Comparison of ENCODE assay signal across 8 cellular contexts in genomic region chr3:137032465-137033120, GRCh38.
DNase-seq lines count a peak whose midpoint lies in the region; ATAC-seq and TF ChIP-seq lines count a peak whose summit lies in the region.

No MANE protein-coding gene starts in this region.

- no TSS peak for BruUV-seq in Calu3 (replicated peaks; lab: Mats Ljungman, UMichigan)
- BruUV-seq in PC-3 (replicated peaks; lab: Mats Ljungman, UMichigan), result no TSS peak

- no peaks in the 10 kb centered on the region for H3K9me2 ChIP-seq in PC-3 (replicated peaks; ENCODE audit: low read length)

- H3K36me3 ChIP-seq in PC-3 (ENCODE audit: low read depth, low read length), result no peaks in the 10 kb centered on the region

- peaks cover 7% of the 10 kb centered on the region for H3K27me3 Mint-ChIP-seq in Calu3 (ENCODE audit: unreplicated experiment)
- peaks cover 46% of the 10 kb centered on the region for H3K27me3 Mint-ChIP-seq in nephron (ENCODE audit: low read depth)

- H3K36me3 Mint-ChIP-seq in Calu3 (ENCODE audit: insufficient read depth, unreplicated experiment) (peaks cover 7% of the 10 kb centered on the region), nephron (ENCODE audit: low read depth) (no peaks in the 10 kb centered on the region)

- H3K4me3 Mint-ChIP-seq in Calu3 (ENCODE audit: low read depth, unreplicated experiment), result peak overlapping the region; percentile 66
- H3K4me3 Mint-ChIP-seq in nephron, result peak overlapping the region; percentile 81 to 82 (median 81)

- ATAC-seq in GM21423 (IDR thresholded peaks at IDR 0.05; ENCODE audit: unreplicated experiment) (peak; percentile 87), PC-3 (peak; percentile 35; the same call in 1 of the 2 replicates)

- H3K27ac Mint-ChIP-seq in Calu3 (ENCODE audit: unreplicated experiment) (no peak overlapping the region), nephron (no peak overlapping the region)

- peak overlapping the region; percentile 73 for H3K4me2 ChIP-seq in PC-3 (ENCODE audit: low read length)

- no peaks in the 10 kb centered on the region for H3K27me3 ChIP-seq in PC-3 (ENCODE audit: low read length)

- H3K4me1 ChIP-seq in PC-3 (ENCODE audit: insufficient read depth, low read length), result no peaks in the 10 kb centered on the region

- CTCF ChIA-PET in Calu3 (lab: Charles Lee) (interaction anchor here (0.5 to 1.7 kb wide), 14 partner anchors 8 to 1154 kb away, joined by 3 to 13 read pairs (median 3); partner anchors contain the start of genes NCK1 and STAG1), PC-3 (lab: Charles Lee) (interaction anchor here (0.6 kb wide), 1 partner anchor 92 kb away, joined by 3 read pairs; no protein-coding TSS in a partner anchor)

- H3F3A ChIP-seq in PC-3 (ENCODE audit: low read length, unreplicated experiment), result no peaks in the 10 kb centered on the region

- H3K4me3 ChIP-seq in PC-3 (ENCODE audit: low read length) (peak overlapping the region; percentile 46; the same call in 1 of the 2 replicates), fibroblast of the aortic adventitia (ENCODE audit: low read depth, low read length) (peak overlapping the region; percentile 63)

- peak overlapping the region; percentile 57 for H2AFZ ChIP-seq in PC-3 (ENCODE audit: low read length)

- no peak overlapping the region for H3K27ac ChIP-seq in PC-3 (ENCODE audit: low read length)

- H3K4me1 Mint-ChIP-seq in Calu3 (ENCODE audit: low read depth, unreplicated experiment) (peaks cover 17% of the 10 kb centered on the region), nephron (peaks cover 9% of the 10 kb centered on the region)

- DNase-seq in Calu3 (peak; percentile 98), HuH-7.5 (ENCODE audit: low spot score) (peak; percentile 70), PC-3 (peak; percentile 76), activated T-helper 1 cell treated with Interleukin-2 at 50 U/mL for 16 hours (ENCODE audit: low read depth) (peak; percentile 47), fibroblast of the aortic adventitia (ENCODE audit: low read depth) (peak; percentile 84)
- peak; percentile 61 for DNase-seq in stimulated activated naive CD4-positive, alpha-beta T cell treated with Interleukin-2 at 50 U/mL for 16 hours (lab: John Stamatoyannopoulos, UW)

- no peaks in the 10 kb centered on the region for H3K9me3 ChIP-seq in PC-3 (ENCODE audit: low read length)

- intact Hi-C loops in Calu3 (cut with micrococcal nuclease; ENCODE audit: unreplicated experiment) (loop anchor here (1.0 to 2.0 kb wide), 4 partner anchors 72 to 939 kb away; no protein-coding TSS in a partner anchor), PC-3 (cut with micrococcal nuclease) (no loop called here)

- POLR2A ChIA-PET in PC-3 (lab: Charles Lee; ENCODE audit: unreplicated experiment), result no interaction called here

- no peaks in the 10 kb centered on the region for H4K20me1 ChIP-seq in PC-3 (ENCODE audit: low read length)

- H3K9me3 Mint-ChIP-seq in Calu3 (ENCODE audit: low read depth, unreplicated experiment) (no peaks in the 10 kb centered on the region), nephron (no peaks in the 10 kb centered on the region)

- TF ChIP-seq CTCF in Calu3 (IDR thresholded peaks at IDR 0.05; ENCODE audit: unreplicated experiment) (peak; percentile 99), PC-3 (conservative IDR thresholded peaks at IDR 0.05; ENCODE audit: low read depth, low read length) (peak; percentile 71), fibroblast of the aortic adventitia (IDR thresholded peaks at IDR 0.05; ENCODE audit: insufficient read depth, low read length) (peak; percentile 99), nephron (IDR thresholded peaks at IDR 0.05; ENCODE audit: unreplicated experiment in 3 of 3) (peak; percentile 98)

- H3K9ac ChIP-seq in PC-3 (ENCODE audit: low read length), result no peak overlapping the region

- no peaks in the 10 kb centered on the region for H3K79me2 ChIP-seq in PC-3 (ENCODE audit: low read length)

Comparison
In these comparisons a context has a peak if more than half of its experiments do, and no peak if none do; other contexts are left out.
1. DNase-seq: peak in every context shown above with its lines; median percentile 98 in Calu3; 84 in fibroblast of the aortic adventitia; 76 in PC-3; 70 in HuH-7.5; 61 in stimulated activated naive CD4-positive, alpha-beta T cell treated with Interleukin-2 at 50 U/mL for 16 hours; 47 in activated T-helper 1 cell treated with Interleukin-2 at 50 U/mL for 16 hours.